In genomic region chr7:6558837-6559236, GRCh38 we compare ENCODE assay signal across 7 cellular contexts. TPM values are rescaled to one million over a fixed set of nuclear protein-coding genes. Genes with fewer than 3 reads are reported as not detected.
DNase-seq lines count a peak whose midpoint lies in the region; ATAC-seq and TF ChIP-seq lines count a peak whose summit lies in the region.

No MANE protein-coding gene starts in this region.

- H3K4me3 Mint-ChIP-seq in Caco-2 (ENCODE audit: unreplicated experiment) = no peak overlapping the region

- no peak for TF ChIP-seq POLR2A in transverse colon (IDR thresholded peaks at IDR 0.05)

- no TSS peak for BruUV-seq in Caco-2 (replicated peaks; lab: Mats Ljungman, UMichigan)

- H3K36me3 ChIP-seq in Caco-2 (ENCODE audit: control insufficient read depth, insufficient read depth, low read length) (no peaks in the 10 kb centered on the region), NT2/D1 (ENCODE audit: insufficient read depth, insufficient read length, low read length) (no peaks in the 10 kb centered on the region), transverse colon (no peaks in the 10 kb centered on the region), lower lobe of right lung (no peaks in the 10 kb centered on the region)

- intact Hi-C loops in Caco-2 (cut with micrococcal nuclease; ENCODE audit: unreplicated experiment) (loop anchor here (1.0 kb wide), 1 partner anchor 43 kb away; no protein-coding TSS in a partner anchor), transverse colon (cut with DNase I; ENCODE audit: low total_unique reads) (no loop called here), lower lobe of right lung (cut with DNase I) (no loop called here)

- H3K9me3 ChIP-seq in Caco-2 (no peaks in the 10 kb centered on the region), NT2/D1 (ENCODE audit: insufficient read depth, low read length) (no peaks in the 10 kb centered on the region), transverse colon (no peaks in the 10 kb centered on the region), lower lobe of right lung (no peaks in the 10 kb centered on the region)

- no peaks in the 10 kb centered on the region for H3K9me3 Mint-ChIP-seq in Caco-2 (ENCODE audit: unreplicated experiment)

- in situ Hi-C loops in GM13977 (cut with MboI; ENCODE audit: low pct_unique_long_range_greater_than_20kb, low sequenced_read_pairs, unreplicated experiment) = no loop called here
- in situ Hi-C loops in transverse colon (cut with MboI; ENCODE audit: low pct_ligation_motif_present in 1 of 4, low pct_unique_long_range_greater_than_20kb in 1 of 4, low sequenced_read_pairs in 3 of 4) = no loop called here

- no peaks in the 10 kb centered on the region for H3K36me3 Mint-ChIP-seq in Caco-2 (ENCODE audit: insufficient read depth, unreplicated experiment)

- H3K4me1 ChIP-seq in Caco-2 (no peaks in the 10 kb centered on the region), NT2/D1 (ENCODE audit: insufficient read depth, insufficient read length) (peaks cover 4% of the 10 kb centered on the region), transverse colon (no peaks in the 10 kb centered on the region), lower lobe of right lung (no peaks in the 10 kb centered on the region)

- no peak for ATAC-seq in lower lobe of right lung
- ATAC-seq in HG03097 (IDR thresholded peaks at IDR 0.05; ENCODE audit: low FRiP score, unreplicated experiment) = no peak

- H3K27ac ChIP-seq in transverse colon = no peak overlapping the region
- no peak overlapping the region for H3K27ac ChIP-seq in lower lobe of right lung

- no peaks in the 10 kb centered on the region for H3K27me3 ChIP-seq in Caco-2 (replicated peaks; ENCODE audit: control insufficient read depth, insufficient read depth, low read length)
- no peaks in the 10 kb centered on the region for H3K27me3 ChIP-seq in NT2/D1 (ENCODE audit: insufficient read depth, insufficient read length)
- no peaks in the 10 kb centered on the region for H3K27me3 ChIP-seq in transverse colon
- H3K27me3 ChIP-seq in lower lobe of right lung (ENCODE audit: low read depth) = no peaks in the 10 kb centered on the region

- H3K4me1 Mint-ChIP-seq in Caco-2 (ENCODE audit: low read depth, unreplicated experiment) = no peaks in the 10 kb centered on the region

- no peak overlapping the region for H3K9ac ChIP-seq in NT2/D1 (ENCODE audit: insufficient read length, low read depth)

- no peak overlapping the region for H3K27ac Mint-ChIP-seq in Caco-2 (ENCODE audit: unreplicated experiment)

- peak; percentile 62 to 72 for TF ChIP-seq CTCF in Caco-2 (IDR thresholded peaks at IDR 0.05; ENCODE audit: insufficient read depth in 1 of 2, low read depth in 1 of 2, low read length in 1 of 2, severe bottlenecking in 1 of 2, unreplicated experiment in 1 of 2)
- TF ChIP-seq CTCF in GM13977 (IDR thresholded peaks at IDR 0.05; ENCODE audit: extremely low read depth, insufficient read depth, missing control alignments) = peak; percentile 58
- peak; percentile 70 for TF ChIP-seq CTCF in epithelial cell of proximal tubule (conservative IDR thresholded peaks at IDR 0.05; ENCODE audit: low read depth, low read length)
- peak in 4 of 5 experiments; percentile 13 to 16 (median 14) for TF ChIP-seq CTCF in transverse colon (IDR thresholded peaks at IDR 0.05)
- no peak for TF ChIP-seq CTCF in lower lobe of right lung (IDR thresholded peaks at IDR 0.05)

- H3K4me3 ChIP-seq in Caco-2 (ENCODE audit: low read depth, low read length) (no peak overlapping the region), NT2/D1 (ENCODE audit: insufficient read length, low read depth) (no peak overlapping the region), epithelial cell of proximal tubule (ENCODE audit: low read depth, low read length) (no peak overlapping the region), transverse colon (no peak overlapping the region), lower lobe of right lung (no peak overlapping the region)

- no peaks in the 10 kb centered on the region for H3K27me3 Mint-ChIP-seq in Caco-2 (ENCODE audit: insufficient read depth, unreplicated experiment)

- WGBS in transverse colon (ENCODE audit: low coverage in 1 of 2), 2 donors = 51% methylated on average over 6 of the region's 6 CpGs; no CpG with 5 or more reads in 1 of the 2 donors

- CTCF ChIA-PET in Caco-2 (lab: Charles Lee) = interaction anchor here (0.6 to 1.7 kb wide), 11 partner anchors 12 to 1609 kb away, joined by 3 to 18 read pairs (median 5); partner anchors contain the start of gene INTS15

- POLR2A ChIA-PET in Caco-2 (lab: Charles Lee) = interaction anchor here (0.6 kb wide), 2 partner anchors 10 to 20 kb away, joined by 3 read pairs; no protein-coding TSS in a partner anchor

- TF ChIP-seq EP300 in transverse colon (IDR thresholded peaks at IDR 0.05; ENCODE audit: low read depth) = no peak

- DNase-seq in Caco-2 (peak; percentile 73 to 75), GM13977 (ENCODE audit: low spot score) (no peak), NT2/D1 (ENCODE audit: low read depth, low spot score) (peak; percentile 51), epithelial cell of proximal tubule (ENCODE audit: low read depth) (no peak), transverse colon (peak; percentile 29), lower lobe of right lung (no peak)

RNA-seq across cellular contexts. Expression of gene GRID2IP, which starts 7.6 kb away (rescaled TPM):
- total RNA-seq in Caco-2 (2022) = 0.65 and 0.95 TPM in 2 replicates
- not detected in 2 replicates for total RNA-seq in epithelial cell of proximal tubule
- total RNA-seq in transverse colon = 1 to 10 TPM in 1 of 4 donors, under 1 TPM in 3; 0.20 to 1.1 (median 0.66) TPM
- 0.41 TPM for total RNA-seq in lower lobe of right lung

RNA-seq across cellular contexts. Expression of gene ZDHHC4, which starts 18.4 kb away (rescaled TPM):
- total RNA-seq in Caco-2 (2022) (69.9 and 78.9 TPM in 2 replicates), epithelial cell of proximal tubule (37.5 and 55.1 TPM in 2 replicates), transverse colon (10 to 100 TPM in 3 of 4 donors, 1 to 10 TPM in 1; 6.4 to 53.8 (median 26.1) TPM), lower lobe of right lung (41.8 TPM)

RNA-seq across cellular contexts. Expression of gene INTS15, which starts 31.0 kb away (rescaled TPM):
- total RNA-seq in Caco-2 (2022) = 24.7 and 29.6 TPM in 2 replicates
- total RNA-seq in epithelial cell of proximal tubule = 23.1 and 36.0 TPM in 2 replicates
- total RNA-seq in transverse colon = 10 to 100 TPM; 21.8 to 56.5 (median 32.6) TPM
- total RNA-seq in lower lobe of right lung = 33.2 TPM

RNA-seq across cellular contexts. Expression of gene ZNF853, which starts 56.6 kb away (rescaled TPM):
- 10.1 and 12.3 TPM in 2 replicates for total RNA-seq in Caco-2 (2022)
- 5.6 and 9.9 TPM in 2 replicates for total RNA-seq in epithelial cell of proximal tubule
- 10 to 100 TPM in 1 of 4 donors, 1 to 10 TPM in 3; 2.9 to 18.7 (median 7.3) TPM for total RNA-seq in transverse colon
- 4.4 TPM for total RNA-seq in lower lobe of right lung

Comparison
In these comparisons a context has a peak if more than half of its experiments do, and no peak if none do; other contexts are left out.
1. DNase-seq: peak in Caco-2 (2 of 2), NT2/D1 (single experiment) and transverse colon (single experiment); none in GM13977 (single experiment), epithelial cell of proximal tubule (single experiment) and lower lobe of right lung (single experiment).